ENCODE assay signal across 14 cellular contexts in genomic region chr20:15637971-15638754, GRCh38.
DNase-seq lines count a peak whose midpoint lies in the region; ATAC-seq lines count a peak whose summit lies in the region.
"Had no signal": no experiment of that assay in that cellular context is flagged by ENCODE, and none has a peak within 500 bp of the region (broad histone marks: within the 10 kb centered on the region; RNA-seq: fewer than 3 reads in every experiment).

No MANE protein-coding gene starts in this region.

- ATAC-seq in GM19324 (IDR thresholded peaks at IDR 0.05; ENCODE audit: low FRiP score, unreplicated experiment) (no peak), left colon (no peak), GM18519 (IDR thresholded peaks at IDR 0.05; ENCODE audit: low FRiP score, unreplicated experiment) (no peak)
- ATAC-seq: activated T-cell treated with anti-CD3 and anti-CD28 coated beads, Interleukin-2, amount 50 U/mL, for 4 hours had no signal

- H3K4me3 ChIP-seq in HAP-1 (no peak overlapping the region), mesendoderm (ENCODE audit: low read length) (no peak overlapping the region)
- H3K4me3 ChIP-seq: BLaER1, colonic mucosa had no signal

- no peaks in the 10 kb centered on the region for H3K79me2 ChIP-seq in mesendoderm (ENCODE audit: control insufficient read depth, insufficient read depth, low read length)

- no peak overlapping the region for H2AK5ac ChIP-seq in mesendoderm (ENCODE audit: low read length)

- no peak overlapping the region for H2BK15ac ChIP-seq in mesendoderm (replicated peaks; ENCODE audit: low read depth)

- H3K18ac ChIP-seq in mesendoderm (ENCODE audit: low read length) = no peak overlapping the region

- H2BK120ac ChIP-seq in mesendoderm (ENCODE audit: low read depth, low read length) = no peak overlapping the region

- WGBS in mesendoderm (ENCODE audit: extremely low coverage, insufficient coverage, low lambda C conversion rate) = no CpG with 5 or more reads among the region's 5 CpGs

- no peak overlapping the region for H3K9ac ChIP-seq in mesendoderm (ENCODE audit: low read length)
- H3K9ac ChIP-seq: BLaER1 had no signal

- intact Hi-C loops in left colon (cut with DNase I, micrococcal nuclease) = no loop called here

- no peak overlapping the region for H4K5ac ChIP-seq in mesendoderm (ENCODE audit: low read length)

- no peak overlapping the region for H3K4ac ChIP-seq in mesendoderm (ENCODE audit: low read depth, low read length)

- no peak overlapping the region for H3K27ac ChIP-seq in mesendoderm (ENCODE audit: low read depth, low read length)
- H3K27ac ChIP-seq: BLaER1, colonic mucosa had no signal

- no peak overlapping the region for H3K56ac ChIP-seq in mesendoderm (ENCODE audit: low read length)

- no peak overlapping the region for H4K8ac ChIP-seq in mesendoderm (ENCODE audit: low read depth, low read length)

- DNase-seq in Caki2 (ENCODE audit: low read depth) = peak; percentile 50
- peak; percentile 74 for DNase-seq in HAP-1 (ENCODE audit: low spot score in 2 of 2)
- peak; percentile 50 for DNase-seq in dermis blood vessel endothelial cell
- DNase-seq in mesendoderm = peak; percentile 45
- DNase-seq in left colon = no peak
- DNase-seq in medulla oblongata (ENCODE audit: extremely low spot score) = no peak
- DNase-seq: activated CD4-positive, alpha-beta T cell treated with anti-CD3 and anti-CD28 coated beads for 48 hours; activated T-cell treated with anti-CD3 and anti-CD28 coated beads, Interleukin-2, amount 50 U/mL, for 4 hours; colonic mucosa; NCI-H774; retina had no signal

- no peak overlapping the region for H2BK5ac ChIP-seq in mesendoderm (ENCODE audit: low read length)

- H3K4me1 ChIP-seq in HAP-1 (peaks cover 16% of the 10 kb centered on the region), mesendoderm (ENCODE audit: control insufficient read depth, low read depth, low read length) (no peaks in the 10 kb centered on the region)
- H3K4me1 ChIP-seq: colonic mucosa had no signal

- no peaks in the 10 kb centered on the region for H3K79me1 ChIP-seq in mesendoderm (ENCODE audit: low read length)

- in situ Hi-C loops in Caki2 (cut with HindIII; ENCODE audit: low pct_unique_long_range_greater_than_20kb, low sequenced_read_pairs) (no loop called here), HAP-1 (cut with MboI; ENCODE audit: low sequenced_read_pairs) (no loop called here)

- H3K27me3 ChIP-seq in HAP-1 (ENCODE audit: low read depth) (no peaks in the 10 kb centered on the region), mesendoderm (ENCODE audit: insufficient read depth, low read length, poor library complexity) (no peaks in the 10 kb centered on the region)
- H3K27me3 ChIP-seq: BLaER1, colonic mucosa had no signal

- no peaks in the 10 kb centered on the region for H3K9me3 ChIP-seq in HAP-1
- H3K9me3 ChIP-seq: BLaER1, colonic mucosa had no signal

- no peaks in the 10 kb centered on the region for H3K36me3 ChIP-seq in HAP-1 (replicated peaks)
- H3K36me3 ChIP-seq in mesendoderm (ENCODE audit: control insufficient read depth, insufficient read depth, low read length) = no peaks in the 10 kb centered on the region
- H3K36me3 ChIP-seq: BLaER1, colonic mucosa had no signal

- H3K23ac ChIP-seq in mesendoderm (ENCODE audit: low read length) = no peak overlapping the region

- H3K4me2 ChIP-seq in mesendoderm (ENCODE audit: low read length) = no peak overlapping the region
- H3K4me2 ChIP-seq: BLaER1 had no signal

Comparison
In these comparisons a context has a peak if more than half of its experiments do, and no peak if none do; other contexts are left out.
1. DNase-seq: peak in Caki2 (single experiment), HAP-1 (2 of 2), dermis blood vessel endothelial cell (single experiment) and mesendoderm (single experiment); none in left colon (0 of 2) and medulla oblongata (single experiment).